Comparison of ENCODE assay signal across 8 cellular contexts in the genomic region with DNA sequence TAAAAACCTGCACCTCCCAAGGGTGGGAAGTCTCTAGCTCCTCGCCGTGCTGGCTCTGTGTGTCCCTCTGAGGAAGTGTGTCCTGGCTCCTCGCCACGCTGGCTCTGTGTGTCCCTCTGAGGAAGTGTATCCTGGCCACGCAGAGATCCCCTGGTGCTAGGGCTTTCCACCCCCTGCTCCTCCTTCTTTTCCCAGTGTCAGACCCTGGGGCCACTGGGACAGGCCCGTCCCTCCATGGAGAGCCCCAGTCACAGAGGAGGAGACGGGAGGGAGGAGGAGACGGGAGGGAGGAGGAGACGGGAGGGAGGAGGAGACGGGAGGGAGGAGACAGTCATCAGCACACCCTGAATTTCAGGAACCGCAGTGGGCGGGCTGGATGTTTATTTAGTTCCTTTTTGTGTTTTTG. TPM values are rescaled to one million over a fixed set of nuclear protein-coding genes. Genes with fewer than 3 reads are reported as not detected.
DNase-seq lines count a peak whose midpoint lies in the region; ATAC-seq and FAIRE-seq lines count a peak whose summit lies in the region.

No MANE protein-coding gene starts in this region.

- H3K4me3 ChIP-seq in adipocyte (ENCODE audit: low read length) = peak overlapping the region; percentile 76
- no peak overlapping the region for H3K4me3 ChIP-seq in small intestine (ENCODE audit: low read depth in 1 of 2, low read length in 2 of 2)

- ATAC-seq in GM19043 (IDR thresholded peaks at IDR 0.05; ENCODE audit: low read depth, unreplicated experiment) (peak; percentile 28), HG03280 (IDR thresholded peaks at IDR 0.05; ENCODE audit: unreplicated experiment) (peak; percentile 24), GM18873 (IDR thresholded peaks at IDR 0.05; ENCODE audit: low FRiP score, unreplicated experiment) (no peak), HG03025 (IDR thresholded peaks at IDR 0.05; ENCODE audit: low FRiP score, unreplicated experiment) (no peak)

- FAIRE-seq in small intestine (lab: Jason Lieb, UNC) = no peak

- H3K9ac ChIP-seq in adipocyte (ENCODE audit: low read length) = peak overlapping the region; percentile 85

- peaks cover 31% of the 10 kb centered on the region for H3K4me1 ChIP-seq in adipocyte (ENCODE audit: control insufficient read depth, insufficient read depth, low read length)
- H3K4me1 ChIP-seq in small intestine (ENCODE audit: control insufficient read depth in 2 of 2, insufficient read depth in 1 of 2, low read depth in 1 of 2, low read length in 1 of 2) = no peaks in the 10 kb centered on the region

- DNase-seq in adipocyte (ENCODE audit: low read depth) (peak; percentile 69), hypothalamus (lab: John Stamatoyannopoulos, UW) (peak in 29 of 51 donors; percentile 14 to 75 (median 50)), small intestine (peak; percentile 5)
- no peak for DNase-seq in stimulated activated CD4-positive, alpha-beta T cell treated with anti-CD3 and anti-CD28 coated beads, Interleukin-4, amount 100 ng/mL, for 4 hours

- H3K36me3 ChIP-seq in adipocyte (ENCODE audit: control insufficient read depth, insufficient read depth, low read length, severe bottlenecking) (no peaks in the 10 kb centered on the region), small intestine (ENCODE audit: control insufficient read depth in 2 of 2, insufficient read depth in 2 of 2, low read length in 2 of 2) (no peaks in the 10 kb centered on the region)

- no peaks in the 10 kb centered on the region for H3K27me3 ChIP-seq in adipocyte (replicated peaks; ENCODE audit: control insufficient read depth, insufficient read depth, low read length)
- no peaks in the 10 kb centered on the region for H3K27me3 ChIP-seq in small intestine (ENCODE audit: control insufficient read depth in 2 of 2, insufficient read depth in 2 of 2, low read length in 2 of 2)

- no peaks in the 10 kb centered on the region for H3K9me3 ChIP-seq in adipocyte (ENCODE audit: control insufficient read depth, low read length)
- no peaks in the 10 kb centered on the region for H3K9me3 ChIP-seq in small intestine (ENCODE audit: control insufficient read depth, low read depth)

- 21 to 77% (median 59%) methylated on average over 9 to 12 of the region's 12 CpGs for WGBS in small intestine, 3 donors

- peak overlapping the region in 1 of 2 donors; percentile 66 for H3K27ac ChIP-seq in small intestine (ENCODE audit: low read depth in 1 of 2, low read length in 1 of 2)

RNA-seq across cellular contexts. Expression of a gene that starts 53.8 kb away (rescaled TPM):
- polyA plus RNA-seq in small intestine = under 1 TPM in 1 of 3 donors, not detected in 2; 0.21 TPM

Comparison
In these comparisons a context has a peak if more than half of its experiments do, and no peak if none do; other contexts are left out.
1. ATAC-seq: peak in GM19043 (single experiment) and HG03280 (single experiment); none in GM18873 (single experiment) and HG03025 (single experiment).
2. DNase-seq: peak in adipocyte (single experiment), hypothalamus (29 of 51) and small intestine (single experiment); none in stimulated activated CD4-positive, alpha-beta T cell treated with anti-CD3 and anti-CD28 coated beads, Interleukin-4, amount 100 ng/mL, for 4 hours (0 of 2).